Comparison of ENCODE assay signal across 33 cellular contexts in genomic region chr7:70393956-70394355, GRCh38.
"Had no signal": no experiment of that assay in that cellular context is flagged by ENCODE, and none has a peak within 500 bp of the region (broad histone marks: within the 10 kb centered on the region; RNA-seq: fewer than 3 reads in every experiment).

No MANE protein-coding gene starts in this region.

- H3K4me3 Mint-ChIP-seq: activated B cell treated with CpG ODN at 0.5 μM for 24 hours; activated CD8-positive, alpha-beta T cell treated with anti-CD3 and anti-CD28 coated beads for 36 hours; activated naive CD8-positive, alpha-beta T cell; activated T-cell treated with anti-CD3 and anti-CD28 coated beads, Interleukin-2, amount 50 U/mL, for 4 hours; activated T-helper 17 cell treated with anti-CD3 and anti-CD28 coated beads, Interleukin-2, amount 50 U/mL, for 72 hours; T-helper 17 cell; T-helper 2 cell treated with Interferon-gamma antibody and Interleukin-4, amounts not matched to agents 5 μg/mL and 100 μg/mL, for 36 hours had no signal

- DNase-seq: activated B cell treated with CpG ODN at 0.5 μM for 24 hours; activated CD4-positive, alpha-beta T cell treated with anti-CD3 and anti-CD28 coated beads for 48 hours; activated CD4-positive, alpha-beta T cell treated with anti-CD3 and anti-CD28 coated beads, Interleukin-2, amount 50 U/mL, for 1 hour; activated CD4-positive, alpha-beta T cell treated with anti-CD3 and anti-CD28 coated beads, Interleukin-2, amount 50 U/mL, for 48 hours; activated CD8-positive, alpha-beta memory T cell treated with anti-CD3 and anti-CD28 coated beads for 24 hours; activated CD8-positive, alpha-beta T cell treated with anti-CD3 and anti-CD28 coated beads for 36 hours; activated effector memory CD4-positive, alpha-beta T cell treated with Interleukin-2 at 50 U/mL for 16 hours; activated gamma-delta T cell treated with Interleukin-2 at 50 U/mL for 16 hours; activated naive CD4-positive, alpha-beta T cell treated with anti-CD3 and anti-CD28 coated beads, Interleukin-2, amount 50 U/mL, for 16 hours; activated naive CD4-positive, alpha-beta T cell treated with Interleukin-2 at 50 U/mL for 16 hours; activated T-cell treated with anti-CD3 and anti-CD28 coated beads, Interleukin-2, amount 50 U/mL, for 4 hours; adrenal gland; amygdala; aorta; central memory CD4-positive, alpha-beta T cell; cerebellar nuclear complex; colonic mucosa; effector CD8-positive, alpha-beta T cell; head of caudate nucleus; hippocampal formation; T-helper 1 cell; T-helper 17 cell; T1000; WERI-Rb-1 had no signal

- H3K27me3 ChIP-seq: adrenal gland, breast epithelium, cardiac muscle cell, colonic mucosa had no signal

- H3K4me3 ChIP-seq: adrenal gland, breast epithelium, cardiac muscle cell, colonic mucosa had no signal

- H3K27me3 Mint-ChIP-seq: activated B cell treated with CpG ODN at 0.5 μM for 24 hours; activated CD8-positive, alpha-beta T cell treated with anti-CD3 and anti-CD28 coated beads for 36 hours; activated naive CD8-positive, alpha-beta T cell; activated T-helper 17 cell treated with anti-CD3 and anti-CD28 coated beads, Interleukin-2, amount 50 U/mL, for 72 hours; T-helper 17 cell had no signal

- H3K4me1 ChIP-seq: breast epithelium, colonic mucosa had no signal

- H3K9me3 ChIP-seq: adrenal gland, breast epithelium, colonic mucosa had no signal

- H3K27ac Mint-ChIP-seq: activated B cell treated with CpG ODN at 0.5 μM for 24 hours; activated CD8-positive, alpha-beta T cell treated with anti-CD3 and anti-CD28 coated beads for 36 hours; activated naive CD8-positive, alpha-beta T cell; activated T-helper 17 cell treated with anti-CD3 and anti-CD28 coated beads, Interleukin-2, amount 50 U/mL, for 72 hours; T-helper 17 cell; T-helper 2 cell treated with Interferon-gamma antibody and Interleukin-4, amounts not matched to agents 5 μg/mL and 100 μg/mL, for 36 hours had no signal

- H3K4me1 Mint-ChIP-seq: activated B cell treated with CpG ODN at 0.5 μM for 24 hours; activated T-helper 17 cell treated with anti-CD3 and anti-CD28 coated beads, Interleukin-2, amount 50 U/mL, for 72 hours; T-helper 17 cell had no signal

- H3K27ac ChIP-seq: adrenal gland, cardiac muscle cell, colonic mucosa, epithelial cell of prostate, WERI-Rb-1 had no signal

- H3K36me3 ChIP-seq: adrenal gland, breast epithelium, cardiac muscle cell, colonic mucosa, WERI-Rb-1 had no signal

- FAIRE-seq: endometrium, endothelial cell of umbilical vein, frontal cortex had no signal

- H3K36me3 Mint-ChIP-seq: activated naive CD8-positive, alpha-beta T cell had no signal

- H3K9me3 Mint-ChIP-seq: activated B cell treated with CpG ODN at 0.5 μM for 24 hours; activated CD8-positive, alpha-beta T cell treated with anti-CD3 and anti-CD28 coated beads for 36 hours; activated T-cell treated with anti-CD3 and anti-CD28 coated beads, Interleukin-2, amount 50 U/mL, for 4 hours; activated T-helper 17 cell treated with anti-CD3 and anti-CD28 coated beads, Interleukin-2, amount 50 U/mL, for 72 hours; T-helper 2 cell treated with Interferon-gamma antibody and Interleukin-4, amounts not matched to agents 5 μg/mL and 100 μg/mL, for 36 hours had no signal
